Comparison of ENCODE assay signal across 37 cellular contexts in the genomic region with DNA sequence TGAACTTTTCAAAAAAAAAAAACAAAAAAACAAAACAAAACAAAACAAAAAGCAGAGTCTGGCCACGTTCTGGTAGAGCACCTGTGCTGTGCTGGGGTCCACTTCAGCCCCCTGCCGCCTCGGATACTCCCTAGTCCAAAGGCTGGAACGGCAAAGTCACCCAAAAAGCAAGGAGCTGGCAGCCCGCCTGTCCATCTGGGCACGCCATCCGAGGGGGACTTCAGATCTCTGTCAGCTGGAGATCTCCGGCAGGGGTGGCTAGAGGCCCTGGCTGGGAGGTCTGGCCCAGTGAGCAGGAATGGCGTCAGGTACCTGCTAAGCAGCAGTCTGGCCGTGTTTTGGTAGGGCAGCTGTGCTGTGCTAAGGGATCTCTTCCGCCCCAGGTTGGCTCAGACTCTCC.
"Had no signal": no experiment of that assay in that cellular context is flagged by ENCODE, and none has a peak within 500 bp of the region (broad histone marks: within the 10 kb centered on the region; RNA-seq: fewer than 3 reads in every experiment).

No MANE protein-coding gene starts in this region.

- H3K27ac ChIP-seq: KMS-11, VCaP had no signal

- H3K4me3 Mint-ChIP-seq: activated B cell treated with CpG ODN at 0.5 μM for 24 hours; activated CD4-positive, alpha-beta memory T cell treated with anti-CD3 and anti-CD28 coated beads, Interleukin-2, amount 10 ng/mL, durations not matched to agents 7 days and 5 days; activated CD8-positive, alpha-beta memory T cell treated with anti-CD3 and anti-CD28 coated beads, Interleukin-2, amount 10 ng/mL, durations not matched to agents 7 days and 5 days; activated naive CD4-positive, alpha-beta T cell treated with anti-CD3 and anti-CD28 coated beads, Interleukin-2, amount 10 ng/mL, durations not matched to agents 7 days and 5 days; activated naive CD8-positive, alpha-beta T cell; activated naive CD8-positive, alpha-beta T cell treated with anti-CD3 and anti-CD28 coated beads, Interleukin-2, amount 50 U/mL, for 24 hours; brain had no signal

- H3K9ac ChIP-seq: KMS-11 had no signal

- DNase-seq: activated B cell treated with CpG ODN at 0.5 μM for 24 hours; activated CD4-positive, alpha-beta memory T cell treated with anti-CD3 and anti-CD28 coated beads, Interleukin-2, amount 10 ng/mL, durations not matched to agents 7 days and 5 days; activated CD4-positive, alpha-beta T cell treated with anti-CD3 and anti-CD28 coated beads for 4 hours; activated CD4-positive, alpha-beta T cell treated with anti-CD3 and anti-CD28 coated beads, Interleukin-2, amount 50 U/mL, for 1 hour; activated CD4-positive, CD25-positive, alpha-beta regulatory T cell treated with anti-CD3 and anti-CD28 coated beads, Interleukin-2, amount 50 U/mL, for 72 hours; activated CD8-positive, alpha-beta memory T cell treated with anti-CD3 and anti-CD28 coated beads for 24 hours; activated CD8-positive, alpha-beta memory T cell treated with anti-CD3 and anti-CD28 coated beads, Interleukin-2, amount 10 ng/mL, durations not matched to agents 7 days and 5 days; activated CD8-positive, alpha-beta memory T cell treated with anti-CD3 and anti-CD28 coated beads, Interleukin-2, amount 50 U/mL, for 48 hours; activated effector memory CD4-positive, alpha-beta T cell treated with Interleukin-2 at 50 U/mL for 16 hours; activated naive CD4-positive, alpha-beta T cell treated with anti-CD3 and anti-CD28 coated beads, Interleukin-2, amount 10 ng/mL, durations not matched to agents 7 days and 5 days; activated naive CD8-positive, alpha-beta T cell treated with anti-CD3 and anti-CD28 coated beads, Interleukin-2, amount 50 U/mL, for 24 hours; activated T-cell treated with anti-CD3 and anti-CD28 coated beads, Interleukin-2, amount 50 U/mL, for 48 hours; anterior cingulate cortex; caudate nucleus; MM.1S; MV-4-11; NCI-H1092; NCI-H1417; NCI-H146; NCI-H187; NCI-H2029 treated with DMSO at 0.1 percent for 48 hours; NCI-H2107; NCI-H2171; NCI-H510A; NCI-H69; NK-92 treated with Interleukin-12 subunit alpha and Interleukin-12 subunit beta, amount 100 ng/mL, for 24 hours; PC-3; Right ventricle myocardium superior; SW 1271; T-helper 1 cell; T-helper 2 cell; T-helper 9 cell had no signal

- H3K9me3 Mint-ChIP-seq: activated B cell treated with CpG ODN at 0.5 μM for 24 hours; activated CD4-positive, alpha-beta memory T cell treated with anti-CD3 and anti-CD28 coated beads, Interleukin-2, amount 10 ng/mL, durations not matched to agents 7 days and 5 days; activated naive CD4-positive, alpha-beta T cell treated with anti-CD3 and anti-CD28 coated beads, Interleukin-2, amount 10 ng/mL, durations not matched to agents 7 days and 5 days; activated naive CD8-positive, alpha-beta T cell treated with anti-CD3 and anti-CD28 coated beads, Interleukin-2, amount 50 U/mL, for 24 hours had no signal

- ATAC-seq: activated CD8-positive, alpha-beta memory T cell treated with anti-CD3 and anti-CD28 coated beads, Interleukin-2, amount 10 ng/mL, durations not matched to agents 7 days and 5 days; activated naive CD8-positive, alpha-beta T cell treated with anti-CD3 and anti-CD28 coated beads, Interleukin-2, amount 50 U/mL, for 24 hours; PC-3 had no signal

- H3K36me3 Mint-ChIP-seq: activated CD8-positive, alpha-beta memory T cell treated with anti-CD3 and anti-CD28 coated beads, Interleukin-2, amount 10 ng/mL, durations not matched to agents 7 days and 5 days; activated naive CD4-positive, alpha-beta T cell treated with anti-CD3 and anti-CD28 coated beads, Interleukin-2, amount 10 ng/mL, durations not matched to agents 7 days and 5 days; activated naive CD8-positive, alpha-beta T cell; brain had no signal

- H3K27ac Mint-ChIP-seq: activated B cell treated with CpG ODN at 0.5 μM for 24 hours; activated CD4-positive, alpha-beta memory T cell treated with anti-CD3 and anti-CD28 coated beads, Interleukin-2, amount 10 ng/mL, durations not matched to agents 7 days and 5 days; activated CD8-positive, alpha-beta memory T cell treated with anti-CD3 and anti-CD28 coated beads, Interleukin-2, amount 10 ng/mL, durations not matched to agents 7 days and 5 days; activated naive CD4-positive, alpha-beta T cell treated with anti-CD3 and anti-CD28 coated beads, Interleukin-2, amount 10 ng/mL, durations not matched to agents 7 days and 5 days; activated naive CD8-positive, alpha-beta T cell; activated naive CD8-positive, alpha-beta T cell treated with anti-CD3 and anti-CD28 coated beads, Interleukin-2, amount 50 U/mL, for 24 hours; brain had no signal

- H3K4me1 Mint-ChIP-seq: activated B cell treated with CpG ODN at 0.5 μM for 24 hours; activated CD4-positive, alpha-beta memory T cell treated with anti-CD3 and anti-CD28 coated beads, Interleukin-2, amount 10 ng/mL, durations not matched to agents 7 days and 5 days; activated CD8-positive, alpha-beta memory T cell treated with anti-CD3 and anti-CD28 coated beads, Interleukin-2, amount 10 ng/mL, durations not matched to agents 7 days and 5 days; activated naive CD4-positive, alpha-beta T cell treated with anti-CD3 and anti-CD28 coated beads, Interleukin-2, amount 10 ng/mL, durations not matched to agents 7 days and 5 days; brain had no signal

- FAIRE-seq: bronchial epithelial cell had no signal
